10 cellular contexts compared by ENCODE assay signal in the genomic region with DNA sequence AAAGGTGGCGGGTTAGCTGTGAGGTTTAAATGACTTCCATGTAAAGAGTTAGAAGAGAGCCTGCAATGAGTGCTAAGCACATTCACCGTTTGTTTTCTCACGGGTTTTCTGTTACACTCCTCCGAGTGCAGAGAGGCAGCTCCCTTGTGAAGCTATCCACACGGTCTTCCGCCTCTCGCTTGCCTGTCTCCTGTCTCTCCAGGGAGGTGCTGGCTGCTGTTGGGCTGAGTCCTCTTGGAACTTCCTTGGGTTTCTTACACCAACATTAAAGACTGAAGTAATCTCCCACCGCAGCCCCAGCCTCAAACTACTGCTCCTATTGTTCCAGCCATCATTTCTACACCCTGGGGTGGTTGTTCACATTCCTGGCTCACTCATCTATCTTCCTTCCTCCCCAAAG. TPM values are rescaled to one million over a fixed set of nuclear protein-coding genes. Genes with fewer than 3 reads are reported as not detected.
A peak's percentile ranks its signal among the peaks of the same experiment; 100 is the strongest.
DNase-seq lines count a peak whose midpoint lies in the region; ATAC-seq, FAIRE-seq and TF ChIP-seq lines count a peak whose summit lies in the region.
"Had no signal": no experiment of that assay in that cellular context is flagged by ENCODE, and none has a peak within 500 bp of the region (broad histone marks: within the 10 kb centered on the region; RNA-seq: fewer than 3 reads in every experiment).

No MANE protein-coding gene starts in this region.

- H3K79me1 ChIP-seq in H1 (ENCODE audit: low read depth, low read length), result peaks cover 13% of the 10 kb centered on the region; the same call in 1 of the 2 replicates

- no peak for FAIRE-seq in H1 (lab: Jason Lieb, UNC)
- FAIRE-seq: bronchial epithelial cell had no signal

- no peak overlapping the region for H3K4me3 ChIP-seq in DND-41 (ENCODE audit: low read depth in 1 of 2, low read length in 2 of 2)
- H3K4me3 ChIP-seq in H1 (ENCODE audit: extremely low read depth in 1 of 4, insufficient read depth in 2 of 4, low read depth in 3 of 4, low read length in 4 of 4), result peak overlapping the region in 1 of 4 experiments; percentile 12; a peak in 1 of 8 replicates
- H3K4me3 ChIP-seq in foreskin fibroblast (ENCODE audit: low read depth in 1 of 2, low read length in 2 of 2), result no peak overlapping the region
- H3K4me3 ChIP-seq: SJSA1 had no signal

- no peak overlapping the region for H2BK5ac ChIP-seq in H1 (ENCODE audit: low read depth, low read length)

- no peak overlapping the region for H4K8ac ChIP-seq in H1 (ENCODE audit: extremely low read depth, insufficient read depth, low read length)

- no peaks in the 10 kb centered on the region for H3K9me3 ChIP-seq in DND-41 (ENCODE audit: insufficient read depth, low read length, severe bottlenecking)
- H3K9me3 ChIP-seq in H1 (ENCODE audit: insufficient read depth in 2 of 2, low read depth in 1 of 2, low read length in 1 of 2), result no peaks in the 10 kb centered on the region
- H3K9me3 ChIP-seq: SJSA1 had no signal

- no peak overlapping the region for H2BK120ac ChIP-seq in H1 (replicated peaks; ENCODE audit: low read depth, low read length)

- H3K27ac Mint-ChIP-seq in osteocyte (ENCODE audit: unreplicated experiment), result peak overlapping the region; percentile 100

- no peaks in the 10 kb centered on the region for H3K9me3 Mint-ChIP-seq in osteocyte (ENCODE audit: unreplicated experiment)

- TF ChIP-seq POLR2A in H1 (IDR thresholded peaks at IDR 0.05; ENCODE audit: control extremely low read depth in 1 of 2, low read depth in 2 of 2, low read length in 2 of 2), result no peak

- H3K4ac ChIP-seq in H1 (replicated peaks; ENCODE audit: insufficient read length, low read depth, low read length), result no peak overlapping the region

- H3K79me2 ChIP-seq in DND-41 (ENCODE audit: insufficient read depth, low read length) (peaks cover 97% of the 10 kb centered on the region), H1 (ENCODE audit: control insufficient read depth in 1 of 2, insufficient read depth in 2 of 2, low read length in 2 of 2) (peaks cover 4 to 90% of the 10 kb centered on the region in 2 experiments; a peak in 3 of 4 replicates)

- H3K56ac ChIP-seq in H1 (replicated peaks; ENCODE audit: insufficient read length, low read depth, low read length), result no peak overlapping the region

- peak overlapping the region; percentile 48 for H3K27ac ChIP-seq in DND-41 (ENCODE audit: low read length)
- no peak overlapping the region for H3K27ac ChIP-seq in H1 (ENCODE audit: low read depth, low read length)
- H3K27ac ChIP-seq: SJSA1 had no signal

- no peak overlapping the region for H3K23ac ChIP-seq in H1 (ENCODE audit: insufficient read length)

- H2BK12ac ChIP-seq in H1 (ENCODE audit: low read depth, low read length), result no peak overlapping the region; the same call in 1 of the 2 replicates

- H4K20me1 ChIP-seq in DND-41 (ENCODE audit: insufficient read depth, low read length), result peaks cover 63% of the 10 kb centered on the region
- peaks cover 3 to 7% of the 10 kb centered on the region in 2 experiments for H4K20me1 ChIP-seq in H1 (replicated peaks in 1 of 2; ENCODE audit: control insufficient read depth in 1 of 2, insufficient read depth in 2 of 2, low read length in 2 of 2)

- no peak overlapping the region for H2BK20ac ChIP-seq in H1 (ENCODE audit: low read length)

- H4K91ac ChIP-seq in H1 (replicated peaks; ENCODE audit: insufficient read length, low read length), result no peak overlapping the region

- TF ChIP-seq RAD21 in H1 (IDR thresholded peaks at IDR 0.05 in 1 of 2, conservative IDR thresholded peaks at IDR 0.05 in 1 of 2; ENCODE audit: low read depth in 2 of 2, low read length in 2 of 2), result no peak

- no peak overlapping the region for H2AFZ ChIP-seq in DND-41 (ENCODE audit: low read depth, low read length)
- no peak overlapping the region for H2AFZ ChIP-seq in H1 (ENCODE audit: low read length)

- no peak for DNase-seq in DND-41
- DNase-seq in NCI-H2107 (lab: John Stamatoyannopoulos, UW), result peak; percentile 67
- peak in 1 of 2 experiments; percentile 48 for DNase-seq in H1 (ENCODE audit: low read depth in 1 of 2, low spot score in 2 of 2)
- no peak for DNase-seq in osteocyte (ENCODE audit: extremely low spot score, unreplicated experiment)
- no peak for DNase-seq in foreskin fibroblast
- no peak for DNase-seq in SKM-1 (lab: John Stamatoyannopoulos, UW; ENCODE audit: unreplicated experiment)
- no peak for DNase-seq in HUDEP-2 (lab: John Stamatoyannopoulos, UW; ENCODE audit: unreplicated experiment in 76 of 76)

- TF ChIP-seq CTCF in DND-41 (IDR thresholded peaks at IDR 0.05; ENCODE audit: borderline replicate concordance, extremely low read depth, low read length, poor library complexity, severe bottlenecking), result no peak
- TF ChIP-seq CTCF in H1 (IDR thresholded peaks at IDR 0.05; ENCODE audit: control extremely low read depth in 1 of 3, insufficient read depth in 1 of 3, low read depth in 1 of 3, low read length in 3 of 3), result no peak
- no peak for TF ChIP-seq CTCF in osteocyte (IDR thresholded peaks at IDR 0.05)
- no peak for TF ChIP-seq CTCF in foreskin fibroblast (IDR thresholded peaks at IDR 0.05; ENCODE audit: low read depth, low read length)

- H2AK5ac ChIP-seq in H1 (ENCODE audit: low read depth, low read length), result no peak overlapping the region; the same call in 1 of the 2 replicates

- H3K14ac ChIP-seq in H1 (ENCODE audit: insufficient read length), result no peak overlapping the region

- H3K27me3 Mint-ChIP-seq in osteocyte (ENCODE audit: unreplicated experiment), result no peaks in the 10 kb centered on the region

- no peak for TF ChIP-seq EP300 in H1 (IDR thresholded peaks at IDR 0.05; ENCODE audit: borderline replicate concordance in 1 of 2, low read depth in 2 of 2, low read length in 2 of 2)

- peaks cover 96% of the 10 kb centered on the region for H3K4me1 Mint-ChIP-seq in osteocyte (ENCODE audit: unreplicated experiment)

- WGBS in H1 (ENCODE audit: extremely low coverage in 1 of 2, insufficient coverage in 1 of 2, insufficient read length in 1 of 2, insufficient replicate concordance in 2 of 2, low coverage in 1 of 2, low lambda C conversion rate in 2 of 2, missing lambda C conversion rate in 1 of 2), 2 experiments, result 63% methylated on average over 8 of the region's 8 CpGs; no CpG with 5 or more reads in 1 of the 2 experiments

- no peaks in the 10 kb centered on the region for H3K23me2 ChIP-seq in H1 (ENCODE audit: low read depth, low read length)

- H3K18ac ChIP-seq in H1 (ENCODE audit: extremely low read depth, low read length), result no peak overlapping the region

- H3K9ac ChIP-seq in DND-41 (ENCODE audit: low read depth, low read length) (no peak overlapping the region), H1 (replicated peaks in 1 of 4; ENCODE audit: extremely low read depth in 1 of 4, low read depth in 3 of 4, low read length in 3 of 4) (no peak overlapping the region)

- POLR2A ChIA-PET in H1 (lab: Charles Lee; ENCODE audit: partially characterized antibody), result interaction anchor here (0.6 to 2.0 kb wide), 4 partner anchors 9 to 119 kb away, joined by 3 to 8 read pairs (median 6); a partner anchor contains a TSS

- no peak overlapping the region for H2BK15ac ChIP-seq in H1 (ENCODE audit: low read length)

- H3K4me3 Mint-ChIP-seq in osteocyte (ENCODE audit: unreplicated experiment), result peak overlapping the region; percentile 58

- ATAC-seq in DND-41 (ENCODE audit: insufficient read depth, low read depth) (no peak), GM18861 (IDR thresholded peaks at IDR 0.05; ENCODE audit: unreplicated experiment) (no peak)

- CTCF ChIA-PET in H1 (lab: Charles Lee; ENCODE audit: partially characterized antibody), result interaction anchor here (1.1 to 1.9 kb wide), 3 partner anchors 9 to 15 kb away, joined by 3 to 6 read pairs (median 5); a partner anchor contains a TSS

- H3K4me2 ChIP-seq in DND-41 (ENCODE audit: insufficient read depth, low read length) (no peak overlapping the region), H1 (ENCODE audit: insufficient read depth in 1 of 2, low read depth in 2 of 2, low read length in 2 of 2) (peak overlapping the region; percentile 39 to 50)

- H3K27me3 ChIP-seq in DND-41 (ENCODE audit: insufficient read depth, low read length, poor library complexity) (no peaks in the 10 kb centered on the region), H1 (replicated peaks in 1 of 4; ENCODE audit: control insufficient read depth in 3 of 4, extremely low read depth in 1 of 4, insufficient read depth in 3 of 4, low read length in 3 of 4) (no peaks in the 10 kb centered on the region; a peak in 1 of 7 replicates)
- H3K27me3 ChIP-seq: SJSA1 had no signal

- H3K4me1 ChIP-seq in DND-41 (ENCODE audit: insufficient read depth, low read length) (peaks cover 78% of the 10 kb centered on the region), H1 (replicated peaks in 1 of 4; ENCODE audit: control insufficient read depth in 3 of 4, insufficient read depth in 4 of 4, low read length in 3 of 4) (peaks cover 17 to 26% (median 22%) of the 10 kb centered on the region in 4 experiments)

- H3K36me3 ChIP-seq in DND-41 (ENCODE audit: insufficient read depth, low read length) (peaks cover 35% of the 10 kb centered on the region), H1 (ENCODE audit: control insufficient read depth in 2 of 4, insufficient read depth in 4 of 4, low read length in 3 of 4) (no peaks in the 10 kb centered on the region)

- no peak overlapping the region for H4K5ac ChIP-seq in H1 (ENCODE audit: insufficient read length, low read depth, low read length)

- H3K36me3 Mint-ChIP-seq in osteocyte (ENCODE audit: unreplicated experiment), result peaks cover 6% of the 10 kb centered on the region

TF ChIP-seq in H1, 55 proteins besides CTCF, POLR2A, EP300 and RAD21 (continues in another document):
- TF ChIP-seq SP2 (IDR thresholded peaks at IDR 0.05; ENCODE audit: low read length), result no peak

RNA-seq across cellular contexts. Expression of a gene that starts 14.3 kb away (rescaled TPM):
- 36.5 and 37.5 TPM in 2 replicates for total RNA-seq in H1 (2021; fragmentation: NEBNext Ultra II Directional; extraction: Animal tissue kit (Norgen Biotek cat#: 25700))
- 19.3 and 27.0 TPM in 2 replicates for polyA plus RNA-seq in H1 (2011; rRNA removed)
- 27.8 TPM for polyA plus RNA-seq in H1 (2011; cell fraction: cytosol; rRNA removed)
- 39.1 TPM for polyA plus RNA-seq in H1 (2011; cell fraction: nucleus; rRNA removed)
- polyA plus RNA-seq in H1 (2012, experiment 1 of 2), result 26.5 to 35.1 TPM (median 27.7 TPM) in 4 replicates
- polyA plus RNA-seq in H1 (2012, experiment 2 of 2), result 6.7 TPM
- 28.8 TPM for polyA plus RNA-seq in H1 (2013, experiment 1 of 2)
- polyA plus RNA-seq in H1 (2013, experiment 2 of 2), result 31.5 TPM
- 42.9 and 63.2 TPM in 2 replicates for polyA minus RNA-seq in H1 (2011; rRNA and poly(A)+ RNA removed)
- polyA minus RNA-seq in H1 (2011; cell fraction: cytosol; rRNA and poly(A)+ RNA removed), result 34.9 TPM
- 36.6 TPM for polyA minus RNA-seq in H1 (2011; cell fraction: nucleus; rRNA and poly(A)+ RNA removed)
- 146 and 156 TPM in 2 replicates for total RNA-seq in osteocyte

RNA-seq across cellular contexts. Expression of a gene that starts 41.3 kb away (rescaled TPM):
- total RNA-seq in H1 (2021; fragmentation: NEBNext Ultra II Directional; extraction: Animal tissue kit (Norgen Biotek cat#: 25700)), result 13.1 and 15.9 TPM in 2 replicates
- 28.6 and 29.2 TPM in 2 replicates for polyA plus RNA-seq in H1 (2011; rRNA removed)
- polyA plus RNA-seq in H1 (2011; cell fraction: cytosol; rRNA removed), result 27.6 TPM
- polyA plus RNA-seq in H1 (2011; cell fraction: nucleus; rRNA removed), result 64.2 TPM
- polyA plus RNA-seq in H1 (2012, experiment 1 of 2), result 15.2 to 20.9 TPM (median 17.5 TPM) in 4 replicates
- 1.8 TPM for polyA plus RNA-seq in H1 (2012, experiment 2 of 2)
- polyA plus RNA-seq in H1 (2013, experiment 1 of 2), result 12.5 TPM
- polyA plus RNA-seq in H1 (2013, experiment 2 of 2), result 9.2 TPM
- polyA minus RNA-seq in H1 (2011; rRNA and poly(A)+ RNA removed), result 11.8 and 15.3 TPM in 2 replicates
- polyA minus RNA-seq in H1 (2011; cell fraction: cytosol; rRNA and poly(A)+ RNA removed), result 10.3 TPM
- polyA minus RNA-seq in H1 (2011; cell fraction: nucleus; rRNA and poly(A)+ RNA removed), result 18.0 TPM
- 23.7 and 24.8 TPM in 2 replicates for total RNA-seq in osteocyte
